8 cellular contexts compared by ENCODE assay signal in the genomic region with DNA sequence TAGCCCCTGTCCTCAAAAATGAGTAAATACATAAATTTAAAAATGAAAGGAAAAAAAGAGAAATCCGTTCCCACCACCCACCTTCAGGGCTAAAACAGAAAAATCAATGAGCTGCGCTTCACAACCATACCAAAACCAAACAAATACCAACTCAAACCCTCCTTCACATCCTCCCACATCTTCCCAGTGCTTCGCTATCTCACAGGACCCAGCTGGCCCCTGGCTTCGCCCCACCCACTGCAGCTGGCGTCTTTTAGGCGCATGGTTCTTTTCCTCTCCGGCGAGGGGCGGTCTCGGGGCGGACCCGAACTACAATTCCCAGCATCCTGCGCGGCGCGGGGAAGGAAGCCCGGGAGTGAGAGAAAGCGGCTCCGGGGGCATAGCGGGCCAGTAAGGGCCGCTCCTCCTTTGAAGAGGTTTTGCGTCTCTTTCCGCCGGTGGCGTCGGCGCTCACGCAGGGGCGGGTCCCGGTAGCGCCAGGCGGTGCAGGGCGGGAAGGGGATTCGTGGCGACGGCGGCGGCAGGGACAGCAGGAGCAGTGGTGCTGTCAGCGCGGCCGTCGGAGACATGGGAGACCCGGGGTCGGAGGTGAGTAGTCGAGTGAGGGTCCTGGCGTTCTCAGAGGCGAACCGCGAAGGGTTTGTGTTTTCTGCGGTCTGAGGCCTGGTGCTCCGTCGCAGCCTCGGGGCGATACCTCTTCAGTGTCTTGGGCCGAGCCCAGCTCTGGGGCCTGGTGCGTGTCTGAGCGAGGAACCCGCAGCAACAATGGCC. TPM values are rescaled to one million over a fixed set of nuclear protein-coding genes. Genes with fewer than 3 reads are reported as not detected.
A peak's percentile ranks its signal among the peaks of the same experiment; 100 is the strongest.
DNase-seq lines count a peak whose midpoint lies in the region; ATAC-seq and TF ChIP-seq lines count a peak whose summit lies in the region.

A gene with protein sequence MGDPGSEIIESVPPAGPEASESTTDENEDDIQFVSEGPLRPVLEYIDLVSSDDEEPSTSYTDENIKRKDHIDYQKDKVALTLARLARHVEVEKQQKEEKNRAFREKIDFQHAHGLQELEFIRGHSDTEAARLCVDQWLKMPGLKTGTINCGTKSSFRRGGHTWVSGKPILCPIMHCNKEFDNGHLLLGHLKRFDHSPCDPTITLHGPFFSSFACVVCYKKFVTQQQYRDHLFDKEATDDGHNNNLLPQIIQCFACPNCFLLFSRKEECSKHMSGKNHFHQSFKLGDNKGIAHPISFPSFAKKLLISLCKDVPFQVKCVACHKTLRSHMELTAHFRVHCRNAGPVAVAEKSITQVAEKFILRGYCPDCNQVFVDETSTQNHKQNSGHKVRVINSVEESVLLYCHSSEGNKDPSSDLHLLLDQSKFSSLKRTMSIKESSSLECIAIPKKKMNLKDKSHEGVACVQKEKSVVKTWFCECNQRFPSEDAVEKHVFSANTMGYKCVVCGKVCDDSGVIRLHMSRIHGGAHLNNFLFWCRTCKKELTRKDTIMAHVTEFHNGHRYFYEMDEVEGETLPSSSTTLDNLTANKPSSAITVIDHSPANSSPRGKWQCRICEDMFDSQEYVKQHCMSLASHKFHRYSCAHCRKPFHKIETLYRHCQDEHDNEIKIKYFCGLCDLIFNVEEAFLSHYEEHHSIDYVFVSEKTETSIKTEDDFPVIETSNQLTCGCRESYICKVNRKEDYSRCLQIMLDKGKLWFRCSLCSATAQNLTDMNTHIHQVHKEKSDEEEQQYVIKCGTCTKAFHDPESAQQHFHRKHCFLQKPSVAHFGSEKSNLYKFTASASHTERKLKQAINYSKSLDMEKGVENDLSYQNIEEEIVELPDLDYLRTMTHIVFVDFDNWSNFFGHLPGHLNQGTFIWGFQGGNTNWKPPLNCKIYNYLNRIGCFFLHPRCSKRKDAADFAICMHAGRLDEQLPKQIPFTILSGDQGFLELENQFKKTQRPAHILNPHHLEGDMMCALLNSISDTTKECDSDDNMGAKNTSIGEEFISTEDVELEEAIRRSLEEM (plus strand): TSS at position 502 of the 771 bp plus-strand sequence. CDS start 66 bp downstream, at position 568.

- H3K4me3 ChIP-seq in KMS-11 (IDR thresholded peaks at IDR 0.05; ENCODE audit: insufficient read depth, low read depth, low read length) (no peak within 1 kb of the TSS), Peyer's patch (peak within 1 kb of the TSS; percentile 60 to 66 (median 62)), muscle layer of duodenum (ENCODE audit: low read depth in 1 of 2, low read length in 2 of 2) (peak within 1 kb of the TSS; percentile 68 to 70)

- H3K4me1 ChIP-seq in KMS-11 (ENCODE audit: low read depth, poor library complexity, severe bottlenecking) (peaks cover 34% of the 10 kb centered on the region), Peyer's patch (peaks cover 0 to 21% (median 4%) of the 10 kb centered on the region in 4 donors), muscle layer of duodenum (ENCODE audit: control insufficient read depth in 1 of 2, insufficient read depth in 2 of 2, low read length in 2 of 2) (peaks cover 17 to 31% of the 10 kb centered on the region in 2 donors)

- peak within 1 kb of the TSS; percentile 55 for H3K4me2 ChIP-seq in KMS-11

- TF ChIP-seq POLR2A in Peyer's patch (IDR thresholded peaks at IDR 0.05) = peak; percentile 76 to 92

- peak within 1 kb of the TSS; percentile 56; the same call in 1 of the 2 replicates for H3K9ac ChIP-seq in KMS-11

- ATAC-seq in GM21737 (IDR thresholded peaks at IDR 0.05; ENCODE audit: unreplicated experiment) = peak; percentile 91
- ATAC-seq in esophagus mucosa = peak; percentile 99

- H3K9me3 ChIP-seq in Peyer's patch = no peaks in the 10 kb centered on the region
- no peaks in the 10 kb centered on the region for H3K9me3 ChIP-seq in muscle layer of duodenum (ENCODE audit: control insufficient read depth in 1 of 2, low read length in 2 of 2)

- peak; percentile 98 for DNase-seq in DMS53 treated with DMSO at 0.1 percent for 48 hours (lab: John Stamatoyannopoulos, UW; ENCODE audit: unreplicated experiment)
- DNase-seq in Peyer's patch = peak; percentile 96 to 99 (median 98)
- DNase-seq in activated T-cell treated with anti-CD3 and anti-CD28 coated beads, Interleukin-2, amount 50 U/mL, for 48 hours = peak; percentile 99
- peak; percentile 91 to 94 for DNase-seq in stimulated activated CD8-positive, alpha-beta memory T cell treated with anti-CD3 and anti-CD28 coated beads, Interleukin-7, amount 100 ng/mL, for 4 hours (ENCODE audit: low read depth in 2 of 2)

- H4K20me1 ChIP-seq in KMS-11 (ENCODE audit: insufficient read depth) = peaks cover 10% of the 10 kb centered on the region; the same call in 1 of the 2 replicates

- peak within 1 kb of the TSS; percentile 27 for H2AFZ ChIP-seq in KMS-11 (ENCODE audit: low read depth)

- H3K27me3 ChIP-seq in KMS-11 (ENCODE audit: insufficient read depth, low read depth) (no peaks in the 10 kb centered on the region), Peyer's patch (no peaks in the 10 kb centered on the region), muscle layer of duodenum (ENCODE audit: low read depth, low read length) (no peaks in the 10 kb centered on the region)

- H3K79me2 ChIP-seq in KMS-11 (ENCODE audit: insufficient read depth, low read depth) = peaks cover 36% of the 10 kb centered on the region

- H3K36me3 ChIP-seq in KMS-11 (ENCODE audit: insufficient read depth) (no peaks in the 10 kb centered on the region), Peyer's patch (peaks cover 0 to 6% (median 0%) of the 10 kb centered on the region in 3 donors), muscle layer of duodenum (ENCODE audit: control insufficient read depth in 1 of 2, insufficient read depth in 2 of 2, low read length in 2 of 2) (no peaks in the 10 kb centered on the region)

- TF ChIP-seq CTCF in KMS-11 (conservative IDR thresholded peaks at IDR 0.05; ENCODE audit: low read depth, low read length) = no peak
- TF ChIP-seq CTCF in Peyer's patch (IDR thresholded peaks at IDR 0.05) = peak in 1 of 6 experiments; percentile 29

- H3K27ac ChIP-seq in KMS-11 (peak within 1 kb of the TSS; percentile 61), Peyer's patch (peak within 1 kb of the TSS; percentile 80 to 88 (median 82)), muscle layer of duodenum (ENCODE audit: low read length) (peak within 1 kb of the TSS; percentile 33)

RNA-seq across cellular contexts. Expression of the gene that starts here (rescaled TPM):
- total RNA-seq in Peyer's patch (100 to 1,000 TPM in 1 of 4 donors, 10 to 100 TPM in 3; 44.5 to 106 (median 54.9) TPM), esophagus mucosa (23.9 TPM)
